In genomic region chr2:70888925-70889715, GRCh38 we compare ENCODE assay signal across 12 cellular contexts. TPM values are rescaled to one million over a fixed set of nuclear protein-coding genes. Genes with fewer than 3 reads are reported as not detected.
DNase-seq lines count a peak whose midpoint lies in the region; ATAC-seq, FAIRE-seq and TF ChIP-seq lines count a peak whose summit lies in the region.
"Had no signal": no experiment of that assay in that cellular context is flagged by ENCODE, and none has a peak within 500 bp of the region (broad histone marks: within the 10 kb centered on the region; RNA-seq: fewer than 3 reads in every experiment).

No MANE protein-coding gene starts in this region.

- no peaks in the 10 kb centered on the region for H3K36me3 ChIP-seq in H1 (ENCODE audit: control insufficient read depth in 2 of 4, insufficient read depth in 4 of 4, low read length in 3 of 4)
- no peaks in the 10 kb centered on the region for H3K36me3 ChIP-seq in muscle layer of duodenum (ENCODE audit: control insufficient read depth in 1 of 2, insufficient read depth in 2 of 2, low read length in 2 of 2)
- H3K36me3 ChIP-seq: BLaER1 treated with 17β-estradiol and CSF1 and Interleukin-3, amounts not matched to agents 10 nM and 100 nM; Peyer's patch had no signal

- no peak overlapping the region for H4K91ac ChIP-seq in H1 (replicated peaks; ENCODE audit: insufficient read length, low read length)

- H3K4ac ChIP-seq in H1 (replicated peaks; ENCODE audit: insufficient read length, low read depth, low read length): no peak overlapping the region

- no peaks in the 10 kb centered on the region for H3K9me3 ChIP-seq in H1 (ENCODE audit: insufficient read depth in 2 of 2, low read depth in 1 of 2, low read length in 1 of 2)
- no peaks in the 10 kb centered on the region for H3K9me3 ChIP-seq in muscle layer of duodenum (ENCODE audit: control insufficient read depth in 1 of 2, low read length in 2 of 2)
- H3K9me3 ChIP-seq: Peyer's patch had no signal

- peak overlapping the region in 3 of 4 experiments; percentile 18 to 62 (median 32); a peak in 5 of 8 replicates for H3K4me3 ChIP-seq in H1 (ENCODE audit: extremely low read depth in 1 of 4, insufficient read depth in 2 of 4, low read depth in 3 of 4, low read length in 4 of 4)
- peak overlapping the region; percentile 16 to 23 for H3K4me3 ChIP-seq in muscle layer of duodenum (ENCODE audit: low read depth in 1 of 2, low read length in 2 of 2)

- H3K18ac ChIP-seq in H1 (ENCODE audit: extremely low read depth, low read length): peak overlapping the region; percentile 43; the same call in 1 of the 2 replicates

- TF ChIP-seq POLR2A in H1 (IDR thresholded peaks at IDR 0.05; ENCODE audit: control extremely low read depth in 1 of 2, low read depth in 2 of 2, low read length in 2 of 2): no peak
- no peak for TF ChIP-seq POLR2A in erythroblast (IDR thresholded peaks at IDR 0.05; ENCODE audit: low read length)

- DNase-seq in Right ventricle myocardium inferior (ENCODE audit: missing footprints): no peak
- DNase-seq in Right ventricle myocardium superior: no peak
- DNase-seq in H1 (ENCODE audit: low read depth in 1 of 2, low spot score in 2 of 2): peak in 1 of 2 experiments; percentile 82
- DNase-seq in COLO668 (lab: John Stamatoyannopoulos, UW; ENCODE audit: unreplicated experiment): no peak
- DNase-seq in GM19239 (ENCODE audit: insufficient read length, low spot score): no peak
- DNase-seq in erythroblast (lab: John Stamatoyannopoulos, UW): no peak

- no peak overlapping the region; the same call in 1 of the 2 replicates for H4K8ac ChIP-seq in H1 (ENCODE audit: extremely low read depth, insufficient read depth, low read length)

- TF ChIP-seq RAD21 in H1 (IDR thresholded peaks at IDR 0.05 in 1 of 2, conservative IDR thresholded peaks at IDR 0.05 in 1 of 2; ENCODE audit: low read depth in 2 of 2, low read length in 2 of 2): no peak

- 2% methylated on average over 65 of the region's 69 CpGs; no CpG with 5 or more reads in 1 of the 2 experiments for WGBS in H1 (ENCODE audit: extremely low coverage in 1 of 2, insufficient coverage in 1 of 2, insufficient read length in 1 of 2, insufficient replicate concordance in 2 of 2, low coverage in 1 of 2, low lambda C conversion rate in 2 of 2, missing lambda C conversion rate in 1 of 2), 2 experiments

- no peak for TF ChIP-seq EP300 in H1 (IDR thresholded peaks at IDR 0.05; ENCODE audit: borderline replicate concordance in 1 of 2, low read depth in 2 of 2, low read length in 2 of 2)

- H3K27ac ChIP-seq in H1 (ENCODE audit: low read depth, low read length): no peak overlapping the region
- H3K27ac ChIP-seq in muscle layer of duodenum (ENCODE audit: low read length): no peak overlapping the region
- H3K27ac ChIP-seq: BLaER1 treated with 17β-estradiol and CSF1 and Interleukin-3, amounts not matched to agents 10 nM and 100 nM; Peyer's patch had no signal

- TF ChIP-seq CTCF in H1 (IDR thresholded peaks at IDR 0.05; ENCODE audit: control extremely low read depth in 1 of 3, insufficient read depth in 1 of 3, low read depth in 1 of 3, low read length in 3 of 3): peak in 1 of 3 experiments; percentile 4; a peak in 1 of 4 replicates

- H2AFZ ChIP-seq in H1 (ENCODE audit: low read length): no peak overlapping the region

- H3K4me1 ChIP-seq in H1 (replicated peaks in 1 of 4; ENCODE audit: control insufficient read depth in 3 of 4, insufficient read depth in 4 of 4, low read length in 3 of 4) (peaks cover 0 to 20% (median 6%) of the 10 kb centered on the region in 4 experiments; a peak in 5 of 7 replicates), muscle layer of duodenum (ENCODE audit: control insufficient read depth in 1 of 2, insufficient read depth in 2 of 2, low read length in 2 of 2) (peaks cover 3 to 25% of the 10 kb centered on the region in 2 donors)
- H3K4me1 ChIP-seq: BLaER1 treated with 17β-estradiol and CSF1 and Interleukin-3, amounts not matched to agents 10 nM and 100 nM had no signal

- H3K27me3 ChIP-seq in H1 (replicated peaks in 1 of 4; ENCODE audit: control insufficient read depth in 3 of 4, extremely low read depth in 1 of 4, insufficient read depth in 3 of 4, low read length in 3 of 4): peaks cover 87 to 100% (median 95%) of the 10 kb centered on the region in 4 experiments
- peaks cover 70% of the 10 kb centered on the region for H3K27me3 ChIP-seq in muscle layer of duodenum (ENCODE audit: low read depth, low read length)

- H3K79me2 ChIP-seq in H1 (ENCODE audit: control insufficient read depth in 1 of 2, insufficient read depth in 2 of 2, low read length in 2 of 2): no peaks in the 10 kb centered on the region

- H3K23ac ChIP-seq in H1 (ENCODE audit: insufficient read length): no peak overlapping the region

- no peak overlapping the region for H2BK20ac ChIP-seq in H1 (ENCODE audit: low read length)

- H3K79me1 ChIP-seq in H1 (ENCODE audit: low read depth, low read length): no peaks in the 10 kb centered on the region

- CTCF ChIA-PET in H1 (lab: Charles Lee; ENCODE audit: partially characterized antibody): interaction anchor here (0.7 to 4.2 kb wide), 11 partner anchors 12 to 96 kb away, joined by 3 to 29 read pairs (median 3); no protein-coding TSS in a partner anchor

- H3K9ac ChIP-seq in H1 (replicated peaks in 1 of 4; ENCODE audit: extremely low read depth in 1 of 4, low read depth in 3 of 4, low read length in 3 of 4): no peak overlapping the region
- H3K9ac ChIP-seq: BLaER1 treated with 17β-estradiol and CSF1 and Interleukin-3, amounts not matched to agents 10 nM and 100 nM had no signal

- H2AK5ac ChIP-seq in H1 (ENCODE audit: low read depth, low read length): no peak overlapping the region

- no peak overlapping the region for H4K5ac ChIP-seq in H1 (ENCODE audit: insufficient read length, low read depth, low read length)

- no peak overlapping the region for H2BK5ac ChIP-seq in H1 (ENCODE audit: low read depth, low read length)

- peak overlapping the region; percentile 60 to 81 for H3K4me2 ChIP-seq in H1 (ENCODE audit: insufficient read depth in 1 of 2, low read depth in 2 of 2, low read length in 2 of 2)
- H3K4me2 ChIP-seq: BLaER1 treated with 17β-estradiol and CSF1 and Interleukin-3, amounts not matched to agents 10 nM and 100 nM had no signal

- H3K23me2 ChIP-seq in H1 (ENCODE audit: low read depth, low read length): peaks cover 4% of the 10 kb centered on the region; the same call in 1 of the 2 replicates

- POLR2A ChIA-PET in H1 (lab: Charles Lee; ENCODE audit: partially characterized antibody): interaction anchor here (1.2 kb wide), 1 partner anchor 19 kb away, joined by 4 read pairs; no protein-coding TSS in a partner anchor

- no peak overlapping the region for H2BK15ac ChIP-seq in H1 (ENCODE audit: low read length)

- peak; percentile 33 for ATAC-seq in Right ventricle myocardium inferior
- no peak for ATAC-seq in Right ventricle myocardium superior (ENCODE audit: poor library complexity)
- ATAC-seq in GM21367 (IDR thresholded peaks at IDR 0.05; ENCODE audit: unreplicated experiment): no peak

- intact Hi-C loops in Right ventricle myocardium inferior (cut with DNase I): no loop called here
- intact Hi-C loops in Right ventricle myocardium superior (cut with DNase I): no loop called here

- FAIRE-seq in H1 (lab: Jason Lieb, UNC): no peak
- FAIRE-seq in GM19239 (lab: Jason Lieb, UNC): no peak
- FAIRE-seq: GM18507 had no signal

- H2BK12ac ChIP-seq in H1 (ENCODE audit: low read depth, low read length): 0 out of 2 replicates have a peak overlapping the region, but pooled peaks have one; percentile 55

- no peak overlapping the region for H3K56ac ChIP-seq in H1 (replicated peaks; ENCODE audit: insufficient read length, low read depth, low read length)

- H2BK120ac ChIP-seq in H1 (replicated peaks; ENCODE audit: low read depth, low read length): no peak overlapping the region

- H3K14ac ChIP-seq in H1 (ENCODE audit: insufficient read length): no peak overlapping the region

- peaks cover 22 to 26% of the 10 kb centered on the region in 2 experiments for H4K20me1 ChIP-seq in H1 (replicated peaks in 1 of 2; ENCODE audit: control insufficient read depth in 1 of 2, insufficient read depth in 2 of 2, low read length in 2 of 2)
- H4K20me1 ChIP-seq: BLaER1 treated with 17β-estradiol and CSF1 and Interleukin-3, amounts not matched to agents 10 nM and 100 nM had no signal

RNA-seq across cellular contexts. Expression of gene VAX2, which starts 11.3 kb away (rescaled TPM):
- total RNA-seq in Right ventricle myocardium inferior: 0.30 TPM
- total RNA-seq in Right ventricle myocardium superior: 0.19 TPM
- total RNA-seq in H1 (2021; fragmentation: NEBNext Ultra II Directional; extraction: Animal tissue kit (Norgen Biotek cat#: 25700)): not detected in 2 replicates
- not detected in 2 replicates for polyA plus RNA-seq in H1 (2011; rRNA removed)
- polyA plus RNA-seq in H1 (2011; cell fraction: cytosol; rRNA removed): 0.04 TPM
- polyA plus RNA-seq in H1 (2011; cell fraction: nucleus; rRNA removed): 0.14 TPM
- polyA plus RNA-seq in H1 (2012, experiment 1 of 2): not detected in 4 replicates
- polyA plus RNA-seq in H1 (2012, experiment 2 of 2): not detected
- polyA plus RNA-seq in H1 (2013, experiment 1 of 2): not detected
- polyA plus RNA-seq in H1 (2013, experiment 2 of 2): not detected
- not detected in 2 replicates for polyA minus RNA-seq in H1 (2011; rRNA and poly(A)+ RNA removed)
- not detected for polyA minus RNA-seq in H1 (2011; cell fraction: cytosol; rRNA and poly(A)+ RNA removed)
- polyA minus RNA-seq in H1 (2011; cell fraction: nucleus; rRNA and poly(A)+ RNA removed): not detected
- total RNA-seq: Peyer's patch had no signal

RNA-seq across cellular contexts. Expression of gene ATP6V1B1, which starts 46.6 kb away (rescaled TPM):
- total RNA-seq in Right ventricle myocardium inferior: not detected
- 0.43 TPM for total RNA-seq in Right ventricle myocardium superior
- total RNA-seq in H1 (2021; fragmentation: NEBNext Ultra II Directional; extraction: Animal tissue kit (Norgen Biotek cat#: 25700)): not detected in 2 replicates
- 0.17 TPM in 1 of 2 replicates, not detected in the other for polyA plus RNA-seq in H1 (2011; rRNA removed)
- polyA plus RNA-seq in H1 (2011; cell fraction: cytosol; rRNA removed): not detected
- 0.31 TPM for polyA plus RNA-seq in H1 (2011; cell fraction: nucleus; rRNA removed)
- 0.18 to 0.19 TPM in 2 of 4 replicates, not detected in the others for polyA plus RNA-seq in H1 (2012, experiment 1 of 2)
- not detected for polyA plus RNA-seq in H1 (2012, experiment 2 of 2)
- 0.04 TPM for polyA plus RNA-seq in H1 (2013, experiment 1 of 2)
- not detected for polyA plus RNA-seq in H1 (2013, experiment 2 of 2)
- polyA minus RNA-seq in H1 (2011; rRNA and poly(A)+ RNA removed): not detected in 2 replicates
- not detected for polyA minus RNA-seq in H1 (2011; cell fraction: cytosol; rRNA and poly(A)+ RNA removed)
- polyA minus RNA-seq in H1 (2011; cell fraction: nucleus; rRNA and poly(A)+ RNA removed): not detected

RNA-seq across cellular contexts. Expression of gene CD207, which starts 53.5 kb away (rescaled TPM):
- total RNA-seq in Right ventricle myocardium inferior (0.41 TPM), Right ventricle myocardium superior (not detected)
- not detected in 2 replicates for total RNA-seq in H1 (2021; fragmentation: NEBNext Ultra II Directional; extraction: Animal tissue kit (Norgen Biotek cat#: 25700))
- polyA plus RNA-seq in H1 (2011; rRNA removed): not detected in 2 replicates
- not detected for polyA plus RNA-seq in H1 (2011; cell fraction: cytosol; rRNA removed)
- not detected for polyA plus RNA-seq in H1 (2011; cell fraction: nucleus; rRNA removed)
- not detected in 4 replicates for polyA plus RNA-seq in H1 (2012, experiment 1 of 2)
- polyA plus RNA-seq in H1 (2012, experiment 2 of 2): not detected
- polyA plus RNA-seq in H1 (2013, experiment 1 of 2): not detected
- polyA plus RNA-seq in H1 (2013, experiment 2 of 2): not detected
- polyA minus RNA-seq in H1 (2011; rRNA and poly(A)+ RNA removed): not detected in 2 replicates
- polyA minus RNA-seq in H1 (2011; cell fraction: cytosol; rRNA and poly(A)+ RNA removed): not detected
- not detected for polyA minus RNA-seq in H1 (2011; cell fraction: nucleus; rRNA and poly(A)+ RNA removed)
- total RNA-seq: Peyer's patch, renal cortical epithelial cell had no signal
